In genomic region chr2:239535413-239535790, GRCh38 we compare ENCODE assay signal across 1 cellular context.
TF ChIP-seq lines count a peak whose summit lies in the region.

No MANE protein-coding gene starts in this region.

TF ChIP-seq in HepG2, 621 proteins besides CTCF, POLR2A, EP300 and RAD21 (continued from another document):
- TF ChIP-seq JDP2 (CRISPR knock-in tag; IDR thresholded peaks at IDR 0.05; ENCODE audit: borderline replicate concordance) (no peak), ZMYM4 (CRISPR knock-in tag; IDR thresholded peaks at IDR 0.05) (no peak), HMGA1 (CRISPR knock-in tag; conservative IDR thresholded peaks at IDR 0.05) (no peak), IRF2 (CRISPR knock-in tag; IDR thresholded peaks at IDR 0.05) (no peak), ZNF292 (CRISPR knock-in tag; IDR thresholded peaks at IDR 0.05; ENCODE audit: borderline replicate concordance, low read depth) (no peak), KDM4B (CRISPR knock-in tag; IDR thresholded peaks at IDR 0.05) (no peak), KLF9 (CRISPR knock-in tag; IDR thresholded peaks at IDR 0.05; ENCODE audit: low read depth) (no peak)
